In the genomic region with DNA sequence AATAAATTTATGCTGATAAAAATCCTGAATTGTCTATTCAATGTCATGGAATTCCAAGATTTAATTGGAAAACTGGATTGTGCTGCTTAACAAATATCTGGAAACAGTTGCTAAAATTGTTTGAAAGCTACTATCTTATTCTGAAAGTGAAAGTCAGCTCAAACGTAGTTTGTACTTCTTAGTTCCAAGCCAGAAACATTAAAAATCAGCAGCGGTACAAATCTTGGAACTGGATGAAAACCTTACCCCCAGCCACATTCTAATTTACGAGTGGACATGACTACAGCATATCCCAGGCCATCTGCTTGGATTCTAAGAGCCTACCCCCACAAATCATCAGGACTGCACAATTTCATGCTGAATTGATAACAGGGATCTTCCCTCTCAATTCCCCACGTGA, we compare ENCODE assay signal across 22 cellular contexts.
DNase-seq lines count a peak whose midpoint lies in the region; ATAC-seq and TF ChIP-seq lines count a peak whose summit lies in the region.
"Had no signal": no experiment of that assay in that cellular context is flagged by ENCODE, and none has a peak within 500 bp of the region (broad histone marks: within the 10 kb centered on the region; RNA-seq: fewer than 3 reads in every experiment).

No MANE protein-coding gene starts in this region.

- no peaks in the 10 kb centered on the region for H3K79me2 ChIP-seq in SK-N-SH (ENCODE audit: insufficient read depth)

- no peak for TF ChIP-seq RAD21 in SK-N-SH (IDR thresholded peaks at IDR 0.05; ENCODE audit: low read length)

- no peak for TF ChIP-seq POLR2A in suprapubic skin (IDR thresholded peaks at IDR 0.05)

- no peaks in the 10 kb centered on the region for H3F3A ChIP-seq in SK-N-SH (replicated peaks; ENCODE audit: insufficient read depth)

- H3K9me3 ChIP-seq in SK-N-SH (no peaks in the 10 kb centered on the region), suprapubic skin (no peaks in the 10 kb centered on the region)
- H3K9me3 ChIP-seq: body of pancreas, tibial artery had no signal

- H3K9ac ChIP-seq in SK-N-SH = peak overlapping the region; percentile 9; the same call in 1 of the 2 replicates

- H3K36me3 ChIP-seq in SK-N-SH (replicated peaks in 1 of 2; ENCODE audit: control insufficient read depth in 1 of 2, insufficient read depth in 2 of 2, low read length in 1 of 2) (no peaks in the 10 kb centered on the region), suprapubic skin (no peaks in the 10 kb centered on the region)
- H3K36me3 ChIP-seq: tibial artery had no signal

- H3K4me1 ChIP-seq in SK-N-SH (ENCODE audit: control insufficient read depth in 1 of 2, insufficient read depth in 2 of 2, low read depth in 1 of 2, low read length in 1 of 2) = no peaks in the 10 kb centered on the region
- H3K4me1 ChIP-seq in suprapubic skin = no peaks in the 10 kb centered on the region
- H3K4me1 ChIP-seq: body of pancreas, tibial artery had no signal

- ATAC-seq in SK-N-SH treated with all-trans-retinoic acid at 6 μM for 48 hours = no peak
- ATAC-seq: body of pancreas; left cardiac atrium; naive thymus-derived CD8-positive, alpha-beta T cell had no signal

- peak overlapping the region; percentile 47; the same call in 1 of the 2 replicates for H2AFZ ChIP-seq in SK-N-SH (ENCODE audit: low read depth)

- H3K4me2 ChIP-seq in SK-N-SH = 0 out of 2 replicates have a peak overlapping the region, but pooled peaks have one; percentile 25

- no peak for TF ChIP-seq CTCF in SK-N-SH (IDR thresholded peaks at IDR 0.05)
- no peak for TF ChIP-seq CTCF in dorsolateral prefrontal cortex (IDR thresholded peaks at IDR 0.05 in 54 of 56, conservative IDR thresholded peaks at IDR 0.05 in 2 of 56; ENCODE audit: low read depth in 1 of 56, partially characterized antibody in 56 of 56)
- TF ChIP-seq CTCF in suprapubic skin (IDR thresholded peaks at IDR 0.05) = no peak
- TF ChIP-seq CTCF in GM20000 (IDR thresholded peaks at IDR 0.05; ENCODE audit: extremely low read depth, missing control alignments) = no peak

- no peaks in the 10 kb centered on the region for H4K20me1 ChIP-seq in SK-N-SH (ENCODE audit: insufficient read depth)

- DNase-seq in SK-N-SH (no peak), dorsolateral prefrontal cortex (no peak), medulla oblongata (ENCODE audit: extremely low spot score) (peak; percentile 20), suprapubic skin (ENCODE audit: low spot score in 2 of 2) (no peak), GM20000 (ENCODE audit: low spot score) (no peak), HuH-7 (ENCODE audit: low spot score) (no peak)
- DNase-seq in activated CD8-positive, alpha-beta memory T cell treated with anti-CD3 and anti-CD28 coated beads, Interleukin-2, amount 50 U/mL, for 4 hours = no peak
- DNase-seq: activated CD4-positive, alpha-beta T cell treated with anti-CD3 and anti-CD28 coated beads for 1 hour; body of pancreas; CD4-positive, CD25-positive, alpha-beta regulatory T cell; DMS79; erythroblast; hypothalamus; left cardiac atrium; MM.1S; naive thymus-derived CD8-positive, alpha-beta T cell; NCI-H1694 treated with DMSO at 0.1 percent for 48 hours; NCI-H446; SHP77; tibial artery had no signal

- intact Hi-C loops in dorsolateral prefrontal cortex (cut with DNase I) = no loop called here

- no peaks in the 10 kb centered on the region for H3K9me2 ChIP-seq in SK-N-SH

- CTCF ChIA-PET in SK-N-SH (lab: Yijun Ruan, JAX) = no interaction called here

- POLR2A ChIA-PET in SK-N-SH (lab: Yijun Ruan, JAX) = no interaction called here

- no peak overlapping the region for H3K4me3 ChIP-seq in SK-N-SH (ENCODE audit: low read depth in 2 of 2, low read length in 1 of 2)
- peak overlapping the region in 45 of 59 donors; percentile 6 to 53 (median 24) for H3K4me3 ChIP-seq in dorsolateral prefrontal cortex
- peak overlapping the region; percentile 19 for H3K4me3 ChIP-seq in suprapubic skin
- H3K4me3 ChIP-seq: body of pancreas had no signal

- TF ChIP-seq EP300 in SK-N-SH (IDR thresholded peaks at IDR 0.05; ENCODE audit: borderline replicate concordance in 1 of 2, low read depth in 1 of 2, low read length in 1 of 2) (no peak), suprapubic skin (IDR thresholded peaks at IDR 0.05) (no peak)

- WGBS in SK-N-SH (ENCODE audit: low lambda C conversion rate) = 51% methylated on average over 4 of the region's 4 CpGs
- 31% methylated on average over 4 of the region's 4 CpGs for WGBS in suprapubic skin

- H3K27ac ChIP-seq in SK-N-SH (ENCODE audit: low read depth in 2 of 2, low read length in 1 of 2) (no peak overlapping the region), dorsolateral prefrontal cortex (peak overlapping the region in 5 of 59 donors; percentile 4 to 48 (median 21)), suprapubic skin (no peak overlapping the region)
- H3K27ac ChIP-seq: 22Rv1, body of pancreas, tibial artery had no signal

- H3K27me3 ChIP-seq in SK-N-SH (ENCODE audit: insufficient read depth) = no peaks in the 10 kb centered on the region
- no peaks in the 10 kb centered on the region for H3K27me3 ChIP-seq in dorsolateral prefrontal cortex
- H3K27me3 ChIP-seq in suprapubic skin = no peaks in the 10 kb centered on the region
- H3K27me3 ChIP-seq: body of pancreas, tibial artery had no signal

TF ChIP-seq in SK-N-SH, 30 proteins besides CTCF, POLR2A, EP300 and RAD21:
- no peak for TF ChIP-seq NRF1 (IDR thresholded peaks at IDR 0.05; ENCODE audit: low read depth, low read length)
- TF ChIP-seq MXI1 (IDR thresholded peaks at IDR 0.05; ENCODE audit: low read depth, low read length) = no peak
- TF ChIP-seq MEF2A (IDR thresholded peaks at IDR 0.05; ENCODE audit: borderline replicate concordance, low read depth) = no peak
- TF ChIP-seq NFIC (IDR thresholded peaks at IDR 0.05; ENCODE audit: borderline replicate concordance) = no peak
- TF ChIP-seq GATA2 (CRISPR knock-in tag; IDR thresholded peaks at IDR 0.05) = no peak
- TF ChIP-seq JUND (IDR thresholded peaks at IDR 0.05) = no peak
- no peak for TF ChIP-seq TCF12 (IDR thresholded peaks at IDR 0.05)
- TF ChIP-seq YY1 (IDR thresholded peaks at IDR 0.05; ENCODE audit: low read depth) = no peak
- TF ChIP-seq, protein P1, sequence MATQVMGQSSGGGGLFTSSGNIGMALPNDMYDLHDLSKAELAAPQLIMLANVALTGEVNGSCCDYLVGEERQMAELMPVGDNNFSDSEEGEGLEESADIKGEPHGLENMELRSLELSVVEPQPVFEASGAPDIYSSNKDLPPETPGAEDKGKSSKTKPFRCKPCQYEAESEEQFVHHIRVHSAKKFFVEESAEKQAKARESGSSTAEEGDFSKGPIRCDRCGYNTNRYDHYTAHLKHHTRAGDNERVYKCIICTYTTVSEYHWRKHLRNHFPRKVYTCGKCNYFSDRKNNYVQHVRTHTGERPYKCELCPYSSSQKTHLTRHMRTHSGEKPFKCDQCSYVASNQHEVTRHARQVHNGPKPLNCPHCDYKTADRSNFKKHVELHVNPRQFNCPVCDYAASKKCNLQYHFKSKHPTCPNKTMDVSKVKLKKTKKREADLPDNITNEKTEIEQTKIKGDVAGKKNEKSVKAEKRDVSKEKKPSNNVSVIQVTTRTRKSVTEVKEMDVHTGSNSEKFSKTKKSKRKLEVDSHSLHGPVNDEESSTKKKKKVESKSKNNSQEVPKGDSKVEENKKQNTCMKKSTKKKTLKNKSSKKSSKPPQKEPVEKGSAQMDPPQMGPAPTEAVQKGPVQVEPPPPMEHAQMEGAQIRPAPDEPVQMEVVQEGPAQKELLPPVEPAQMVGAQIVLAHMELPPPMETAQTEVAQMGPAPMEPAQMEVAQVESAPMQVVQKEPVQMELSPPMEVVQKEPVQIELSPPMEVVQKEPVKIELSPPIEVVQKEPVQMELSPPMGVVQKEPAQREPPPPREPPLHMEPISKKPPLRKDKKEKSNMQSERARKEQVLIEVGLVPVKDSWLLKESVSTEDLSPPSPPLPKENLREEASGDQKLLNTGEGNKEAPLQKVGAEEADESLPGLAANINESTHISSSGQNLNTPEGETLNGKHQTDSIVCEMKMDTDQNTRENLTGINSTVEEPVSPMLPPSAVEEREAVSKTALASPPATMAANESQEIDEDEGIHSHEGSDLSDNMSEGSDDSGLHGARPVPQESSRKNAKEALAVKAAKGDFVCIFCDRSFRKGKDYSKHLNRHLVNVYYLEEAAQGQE (IDR thresholded peaks at IDR 0.05; ENCODE audit: low read depth, low read length) = no peak

TF ChIP-seq in SK-N-SH treated with all-trans-retinoic acid at 6 μM for 48 hours, 23 proteins besides CTCF, POLR2A, EP300 and RAD21 (continues in another document):
- TF ChIP-seq ESRRG (CRISPR knock-in tag; IDR thresholded peaks at IDR 0.05) (no peak), BACH2 (CRISPR knock-in tag; IDR thresholded peaks at IDR 0.05; ENCODE audit: borderline replicate concordance) (no peak), ZFP3 (CRISPR knock-in tag; IDR thresholded peaks at IDR 0.05) (no peak), GLIS3 (CRISPR knock-in tag; IDR thresholded peaks at IDR 0.05) (no peak), ZNF8 (CRISPR knock-in tag; IDR thresholded peaks at IDR 0.05) (no peak), SNAI2 (CRISPR knock-in tag; IDR thresholded peaks at IDR 0.05) (no peak), CSDC2 (CRISPR knock-in tag; IDR thresholded peaks at IDR 0.05) (no peak), ARNTL (CRISPR knock-in tag; IDR thresholded peaks at IDR 0.05; ENCODE audit: borderline replicate concordance, low read depth) (no peak), TOX (CRISPR knock-in tag; IDR thresholded peaks at IDR 0.05; ENCODE audit: borderline replicate concordance) (no peak), ZFP30 (CRISPR knock-in tag; IDR thresholded peaks at IDR 0.05) (no peak)
- TF ChIP-seq, protein P2, sequence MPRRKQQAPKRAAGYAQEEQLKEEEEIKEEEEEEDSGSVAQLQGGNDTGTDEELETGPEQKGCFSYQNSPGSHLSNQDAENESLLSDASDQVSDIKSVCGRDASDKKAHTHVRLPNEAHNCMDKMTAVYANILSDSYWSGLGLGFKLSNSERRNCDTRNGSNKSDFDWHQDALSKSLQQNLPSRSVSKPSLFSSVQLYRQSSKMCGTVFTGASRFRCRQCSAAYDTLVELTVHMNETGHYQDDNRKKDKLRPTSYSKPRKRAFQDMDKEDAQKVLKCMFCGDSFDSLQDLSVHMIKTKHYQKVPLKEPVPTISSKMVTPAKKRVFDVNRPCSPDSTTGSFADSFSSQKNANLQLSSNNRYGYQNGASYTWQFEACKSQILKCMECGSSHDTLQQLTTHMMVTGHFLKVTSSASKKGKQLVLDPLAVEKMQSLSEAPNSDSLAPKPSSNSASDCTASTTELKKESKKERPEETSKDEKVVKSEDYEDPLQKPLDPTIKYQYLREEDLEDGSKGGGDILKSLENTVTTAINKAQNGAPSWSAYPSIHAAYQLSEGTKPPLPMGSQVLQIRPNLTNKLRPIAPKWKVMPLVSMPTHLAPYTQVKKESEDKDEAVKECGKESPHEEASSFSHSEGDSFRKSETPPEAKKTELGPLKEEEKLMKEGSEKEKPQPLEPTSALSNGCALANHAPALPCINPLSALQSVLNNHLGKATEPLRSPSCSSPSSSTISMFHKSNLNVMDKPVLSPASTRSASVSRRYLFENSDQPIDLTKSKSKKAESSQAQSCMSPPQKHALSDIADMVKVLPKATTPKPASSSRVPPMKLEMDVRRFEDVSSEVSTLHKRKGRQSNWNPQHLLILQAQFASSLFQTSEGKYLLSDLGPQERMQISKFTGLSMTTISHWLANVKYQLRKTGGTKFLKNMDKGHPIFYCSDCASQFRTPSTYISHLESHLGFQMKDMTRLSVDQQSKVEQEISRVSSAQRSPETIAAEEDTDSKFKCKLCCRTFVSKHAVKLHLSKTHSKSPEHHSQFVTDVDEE (CRISPR knock-in tag; IDR thresholded peaks at IDR 0.05) = no peak

Comparison
In these comparisons a context has a peak if more than half of its experiments do, and no peak if none do; other contexts are left out.
1. H3K4me3 ChIP-seq: peak in dorsolateral prefrontal cortex (45 of 59) and suprapubic skin (single experiment); none in SK-N-SH (0 of 2).